In the genomic region with DNA sequence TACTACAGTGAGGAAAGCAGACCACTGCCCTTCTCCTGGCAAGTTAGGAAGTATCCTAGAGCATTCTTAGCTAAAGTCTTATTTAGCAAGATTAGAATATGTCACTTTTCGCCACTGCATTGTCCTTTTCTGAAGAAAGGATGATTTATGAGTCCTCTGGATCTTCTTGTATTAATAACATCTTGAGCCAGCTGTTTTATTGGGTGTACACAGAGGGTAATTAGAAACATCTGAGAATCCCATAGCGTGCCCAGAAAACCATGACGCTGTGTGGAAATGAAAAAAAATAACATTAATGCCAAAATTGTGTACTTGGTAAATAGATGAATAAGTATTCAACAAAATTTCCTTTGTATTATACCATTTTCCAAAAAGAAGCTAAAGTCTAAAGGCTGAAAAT, we compare ENCODE assay signal across 19 cellular contexts.
DNase-seq lines count a peak whose midpoint lies in the region; ATAC-seq and TF ChIP-seq lines count a peak whose summit lies in the region.
"Had no signal": no experiment of that assay in that cellular context is flagged by ENCODE, and none has a peak within 500 bp of the region (broad histone marks: within the 10 kb centered on the region; RNA-seq: fewer than 3 reads in every experiment).

No MANE protein-coding gene starts in this region.

- no peaks in the 10 kb centered on the region for H3K27me3 ChIP-seq in stomach
- no peaks in the 10 kb centered on the region for H3K27me3 ChIP-seq in tibial nerve
- H3K27me3 ChIP-seq: neutrophil had no signal

- intact Hi-C loops in left ventricle myocardium superior (cut with micrococcal nuclease) (no loop called here), stomach (cut with DNase I; ENCODE audit: low total_unique reads) (no loop called here)

- no peaks in the 10 kb centered on the region for H3K9me3 Mint-ChIP-seq in stimulated activated naive CD8-positive, alpha-beta T cell treated with anti-CD3 and anti-CD28 coated beads, Interleukin-15, amount 100 ng/mL, for 72 hours
- H3K9me3 Mint-ChIP-seq: activated CD4-positive, alpha-beta memory T cell treated with anti-CD3 and anti-CD28 coated beads for 36 hours; activated naive CD8-positive, alpha-beta T cell treated with anti-CD3 and anti-CD28 coated beads, Interleukin-2, amount 10 ng/mL, durations not matched to agents 7 days and 5 days; central memory CD8-positive, alpha-beta T cell had no signal

- TF ChIP-seq POLR2A in stomach (IDR thresholded peaks at IDR 0.05) (no peak), tibial nerve (IDR thresholded peaks at IDR 0.05) (no peak)

- ATAC-seq in left ventricle myocardium superior: peak; percentile 71
- ATAC-seq in stimulated activated naive CD8-positive, alpha-beta T cell treated with anti-CD3 and anti-CD28 coated beads, Interleukin-15, amount 100 ng/mL, for 72 hours: no peak
- ATAC-seq in HG02973 (IDR thresholded peaks at IDR 0.05; ENCODE audit: unreplicated experiment): no peak

- TF ChIP-seq CTCF in stomach (IDR thresholded peaks at IDR 0.05) (no peak), tibial nerve (IDR thresholded peaks at IDR 0.05) (no peak)

- peak overlapping the region in 4 of 5 donors; percentile 5 to 75 (median 54) for H3K27ac ChIP-seq in stomach
- peak overlapping the region in 2 of 4 donors; percentile 74 to 77 for H3K27ac ChIP-seq in tibial nerve
- H3K27ac ChIP-seq: neutrophil had no signal

- H3K9me3 ChIP-seq in stomach (no peaks in the 10 kb centered on the region), tibial nerve (no peaks in the 10 kb centered on the region)
- H3K9me3 ChIP-seq: BE2C had no signal

- H3K4me1 ChIP-seq in stomach (peaks cover 0 to 45% (median 21%) of the 10 kb centered on the region in 4 donors), tibial nerve (peaks cover 0 to 40% (median 9%) of the 10 kb centered on the region in 4 donors)
- H3K4me1 ChIP-seq: BE2C had no signal

- WGBS in stomach, 5 donors: 73 to 83% (median 79%) methylated on average over 3 of the region's 3 CpGs
- WGBS in tibial nerve, 2 donors: 41 to 55% methylated on average over 3 of the region's 3 CpGs

- no peak overlapping the region for H3K27ac Mint-ChIP-seq in stimulated activated naive CD8-positive, alpha-beta T cell treated with anti-CD3 and anti-CD28 coated beads, Interleukin-15, amount 100 ng/mL, for 72 hours
- H3K27ac Mint-ChIP-seq: activated CD4-positive, alpha-beta memory T cell treated with anti-CD3 and anti-CD28 coated beads for 36 hours; activated naive CD8-positive, alpha-beta T cell treated with anti-CD3 and anti-CD28 coated beads, Interleukin-2, amount 10 ng/mL, durations not matched to agents 7 days and 5 days had no signal

- H3K27me3 Mint-ChIP-seq in stimulated activated naive CD8-positive, alpha-beta T cell treated with anti-CD3 and anti-CD28 coated beads, Interleukin-15, amount 100 ng/mL, for 72 hours: peaks cover 12% of the 10 kb centered on the region

- H3K4me3 Mint-ChIP-seq in stimulated activated naive CD8-positive, alpha-beta T cell treated with anti-CD3 and anti-CD28 coated beads, Interleukin-15, amount 100 ng/mL, for 72 hours: no peak overlapping the region
- H3K4me3 Mint-ChIP-seq: activated CD4-positive, alpha-beta memory T cell treated with anti-CD3 and anti-CD28 coated beads for 36 hours; activated naive CD8-positive, alpha-beta T cell treated with anti-CD3 and anti-CD28 coated beads, Interleukin-2, amount 10 ng/mL, durations not matched to agents 7 days and 5 days; central memory CD8-positive, alpha-beta T cell had no signal

- TF ChIP-seq EP300 in stomach (IDR thresholded peaks at IDR 0.05) (no peak), tibial nerve (IDR thresholded peaks at IDR 0.05) (peak in 1 of 2 donors; percentile 45)

- DNase-seq in GM03348 (ENCODE audit: low spot score): peak; percentile 39
- DNase-seq in dedifferentiated amniotic fluid mesenchymal stem cell (ENCODE audit: extremely low spot score): peak; percentile 64
- DNase-seq in left ventricle myocardium superior: no peak
- DNase-seq in stomach: no peak
- DNase-seq in tibial nerve (ENCODE audit: low spot score in 2 of 2): no peak
- DNase-seq in stimulated activated naive CD8-positive, alpha-beta T cell treated with anti-CD3 and anti-CD28 coated beads, Interleukin-15, amount 100 ng/mL, for 72 hours: no peak
- DNase-seq in central memory CD4-positive, alpha-beta T cell: no peak
- DNase-seq: activated CD4-positive, alpha-beta memory T cell treated with anti-CD3 and anti-CD28 coated beads for 36 hours; activated naive CD8-positive, alpha-beta T cell treated with anti-CD3 and anti-CD28 coated beads, Interleukin-2, amount 10 ng/mL, durations not matched to agents 7 days and 5 days; activated T-cell treated with anti-CD3 and anti-CD28 coated beads, Interleukin-2, amount 50 U/mL, for 48 hours; BE2C; glutamatergic neuron; Karpas-422; midbrain; NCI-H1417 treated with DMSO at 0.1 percent for 48 hours; stimulated activated naive CD4-positive, alpha-beta T cell had no signal

- H3K36me3 ChIP-seq in stomach (peaks cover 0 to 7% (median 0%) of the 10 kb centered on the region in 4 donors), tibial nerve (no peaks in the 10 kb centered on the region)
- H3K36me3 ChIP-seq: BE2C, neutrophil had no signal

- no peaks in the 10 kb centered on the region for H3K4me1 Mint-ChIP-seq in stimulated activated naive CD8-positive, alpha-beta T cell treated with anti-CD3 and anti-CD28 coated beads, Interleukin-15, amount 100 ng/mL, for 72 hours
- H3K4me1 Mint-ChIP-seq: activated naive CD8-positive, alpha-beta T cell treated with anti-CD3 and anti-CD28 coated beads, Interleukin-2, amount 10 ng/mL, durations not matched to agents 7 days and 5 days; central memory CD8-positive, alpha-beta T cell had no signal

- H3K4me3 ChIP-seq in stomach (no peak overlapping the region), tibial nerve (no peak overlapping the region)

Comparison
In these comparisons a context has a peak if more than half of its experiments do, and no peak if none do; other contexts are left out.
1. DNase-seq: peak in GM03348 (single experiment) and dedifferentiated amniotic fluid mesenchymal stem cell (single experiment); none in left ventricle myocardium superior (single experiment), stomach (single experiment), tibial nerve (0 of 2), stimulated activated naive CD8-positive, alpha-beta T cell treated with anti-CD3 and anti-CD28 coated beads, Interleukin-15, amount 100 ng/mL, for 72 hours (0 of 2) and central memory CD4-positive, alpha-beta T cell (single experiment).